Comparison of ENCODE assay signal across 8 cellular contexts in genomic region chr12:11171953-11172675, GRCh38. TPM values are rescaled to one million over a fixed set of nuclear protein-coding genes. Genes with fewer than 3 reads are reported as not detected.
DNase-seq lines count a peak whose midpoint lies in the region; ATAC-seq and TF ChIP-seq lines count a peak whose summit lies in the region.

No MANE protein-coding gene starts in this region.

- peak overlapping the region; percentile 95 to 100 (median 98) for H3K4me3 Mint-ChIP-seq in naive thymus-derived CD8-positive, alpha-beta T cell

- H3K36me3 Mint-ChIP-seq in naive thymus-derived CD8-positive, alpha-beta T cell = peaks cover 13 to 52% (median 32%) of the 10 kb centered on the region in 3 donors

- ATAC-seq in heart right ventricle (no peak), left cardiac atrium (no peak), GM18870 (IDR thresholded peaks at IDR 0.05; ENCODE audit: unreplicated experiment) (no peak), HG03565 (IDR thresholded peaks at IDR 0.05; ENCODE audit: unreplicated experiment) (no peak)
- no peak for ATAC-seq in naive thymus-derived CD8-positive, alpha-beta T cell

- H3K9ac ChIP-seq in duodenal mucosa (ENCODE audit: low read depth in 1 of 2, low read length in 2 of 2) = peak overlapping the region; percentile 22 to 81

- WGBS in heart right ventricle, 2 donors = 2 to 5% methylated on average over 10 of the region's 10 CpGs

- H3K9me3 ChIP-seq in heart right ventricle (no peaks in the 10 kb centered on the region), duodenal mucosa (ENCODE audit: control insufficient read depth in 1 of 2, low read length in 2 of 2) (no peaks in the 10 kb centered on the region)

- H3K27ac ChIP-seq in heart right ventricle (peak overlapping the region in 9 of 10 donors; percentile 90 to 99 (median 98)), duodenal mucosa (ENCODE audit: low read depth, low read length) (no peak overlapping the region)

- no peaks in the 10 kb centered on the region for H3K27me3 Mint-ChIP-seq in naive thymus-derived CD8-positive, alpha-beta T cell

- intact Hi-C loops in heart right ventricle (cut with DNase I) = loop anchor here in 3 of 10 donors (10.0 kb wide), 2 partner anchors 207 to 217 kb away; no protein-coding TSS in a partner anchor
- intact Hi-C loops in left cardiac atrium (cut with DNase I) = no loop called here

- H3K4me3 ChIP-seq in heart right ventricle = peak overlapping the region; percentile 61 to 98 (median 86)
- H3K4me3 ChIP-seq in duodenal mucosa (ENCODE audit: low read depth in 1 of 2, low read length in 2 of 2) = peak overlapping the region; percentile 79 to 88

- H3K4me1 ChIP-seq in heart right ventricle (peaks cover 3 to 55% (median 38%) of the 10 kb centered on the region in 9 donors), duodenal mucosa (ENCODE audit: control insufficient read depth in 1 of 2, insufficient read depth in 2 of 2, low read length in 2 of 2) (peaks cover 20 to 22% of the 10 kb centered on the region in 2 donors)

- no peak for TF ChIP-seq CTCF in heart right ventricle (IDR thresholded peaks at IDR 0.05)

- peak overlapping the region; percentile 98 to 100 (median 99) for H3K27ac Mint-ChIP-seq in naive thymus-derived CD8-positive, alpha-beta T cell

- DNase-seq in heart right ventricle (no peak), left cardiac atrium (no peak), OCI-M1 (lab: John Stamatoyannopoulos, UW) (peak; percentile 55), occipital lobe (lab: John Stamatoyannopoulos, UW) (no peak)
- no peak for DNase-seq in naive thymus-derived CD8-positive, alpha-beta T cell

- peaks cover 30 to 74% (median 60%) of the 10 kb centered on the region in 4 donors for H3K4me1 Mint-ChIP-seq in naive thymus-derived CD8-positive, alpha-beta T cell

- H3K36me3 ChIP-seq in heart right ventricle = peaks cover 0 to 13% (median 0%) of the 10 kb centered on the region in 9 donors
- peaks cover 0 to 6% of the 10 kb centered on the region in 2 donors for H3K36me3 ChIP-seq in duodenal mucosa (ENCODE audit: control insufficient read depth in 1 of 2, insufficient read depth in 2 of 2, low read length in 2 of 2)

- H3K27me3 ChIP-seq in heart right ventricle (no peaks in the 10 kb centered on the region), duodenal mucosa (ENCODE audit: control insufficient read depth in 1 of 2, insufficient read depth in 2 of 2, low read length in 2 of 2) (no peaks in the 10 kb centered on the region)

- no peaks in the 10 kb centered on the region for H3K9me3 Mint-ChIP-seq in naive thymus-derived CD8-positive, alpha-beta T cell

- POLR2A ChIA-PET in naive thymus-derived CD8-positive, alpha-beta T cell (lab: Charles Lee) = interaction anchor here (0.5 to 1.8 kb wide), 9 partner anchors 9 to 1140 kb away, joined by 3 to 16 read pairs (median 3); partner anchors contain the start of gene MAGOHB

RNA-seq across cellular contexts. Expression of gene SMIM10L1, which starts 1.1 kb away (rescaled TPM):
- total RNA-seq in heart right ventricle = 10 to 100 TPM; 14.0 to 23.7 (median 19.3) TPM
- 10 to 100 TPM; 12.5 to 26.2 TPM for polyA plus RNA-seq in heart right ventricle
- 10 to 100 TPM; 14.1 to 18.1 TPM for total RNA-seq in left cardiac atrium
- total RNA-seq in naive thymus-derived CD8-positive, alpha-beta T cell = 10 to 100 TPM; 13.4 to 14.5 TPM
- 10 to 100 TPM in 2 of 3 donors, 1 to 10 TPM in 1; 7.6 to 14.0 (median 11.0) TPM for polyA plus RNA-seq in naive thymus-derived CD8-positive, alpha-beta T cell
- 13.7 TPM for total RNA-seq in occipital lobe

RNA-seq across cellular contexts. Expression of gene TAS2R42, which starts 14.6 kb away (rescaled TPM):
- total RNA-seq in heart right ventricle (not detected), left cardiac atrium (not detected), occipital lobe (not detected)
- polyA plus RNA-seq in heart right ventricle = not detected
- total RNA-seq in naive thymus-derived CD8-positive, alpha-beta T cell = not detected
- polyA plus RNA-seq in naive thymus-derived CD8-positive, alpha-beta T cell = not detected

RNA-seq across cellular contexts. Expression of gene TAS2R30, which starts 37.7 kb away (rescaled TPM):
- total RNA-seq in heart right ventricle (1 to 10 TPM in 5 of 10 donors, under 1 TPM in 5; 0.60 to 1.5 (median 1.0) TPM), left cardiac atrium (1 to 10 TPM in 1 of 2 donors, under 1 TPM in 1; 0.97 to 1.5 TPM), occipital lobe (22.1 TPM)
- polyA plus RNA-seq in heart right ventricle = not detected
- total RNA-seq in naive thymus-derived CD8-positive, alpha-beta T cell = 1 to 10 TPM; 4.3 to 5.0 TPM
- polyA plus RNA-seq in naive thymus-derived CD8-positive, alpha-beta T cell = not detected
